Comparison of ENCODE assay signal across 8 cellular contexts in the genomic region with DNA sequence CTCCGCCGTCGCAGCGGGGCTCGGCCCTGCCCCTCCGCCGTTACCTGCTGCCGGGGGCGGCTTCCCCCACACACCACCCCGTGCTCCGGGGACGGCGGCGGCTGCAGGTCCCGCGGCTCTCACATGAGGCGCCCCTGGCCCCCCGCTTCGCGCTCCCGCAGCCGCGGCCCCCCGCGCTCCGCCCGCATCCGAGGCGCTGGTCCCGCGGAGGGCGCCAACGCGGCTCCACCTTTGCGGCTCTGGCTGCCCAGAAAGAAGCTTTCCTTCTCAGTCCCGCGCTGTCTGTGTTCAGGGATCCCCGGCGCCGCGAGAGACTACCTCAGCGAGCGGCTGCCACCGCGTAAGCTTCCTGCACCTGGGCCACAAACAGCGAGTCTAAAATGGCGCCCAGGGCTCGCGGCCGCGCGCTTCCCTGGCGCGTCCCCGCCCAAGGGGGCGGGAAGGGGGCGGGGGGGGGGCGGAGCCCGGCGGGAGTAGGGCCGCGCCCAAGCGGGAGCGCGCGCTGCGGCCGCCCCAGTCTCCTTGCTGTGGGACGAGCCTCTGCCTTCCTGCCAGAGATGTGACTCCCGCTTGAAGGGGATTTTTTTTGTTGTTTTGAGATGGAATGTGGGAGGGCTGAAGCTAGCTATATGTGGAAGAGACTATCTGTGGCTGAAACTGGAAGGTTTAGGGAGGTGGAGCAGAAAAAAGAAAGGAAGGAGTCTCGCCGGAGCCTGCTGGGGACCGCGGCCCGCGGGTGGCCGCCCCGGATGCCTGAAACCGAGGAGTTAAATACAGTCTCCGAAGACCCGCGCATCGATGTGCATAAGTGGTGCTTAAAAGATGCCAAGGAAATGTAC. TPM values are rescaled to one million over a fixed set of nuclear protein-coding genes. Genes with fewer than 3 reads are reported as not detected.
A peak's percentile ranks its signal among the peaks of the same experiment; 100 is the strongest.
DNase-seq lines count a peak whose midpoint lies in the region; ATAC-seq, FAIRE-seq and TF ChIP-seq lines count a peak whose summit lies in the region.

A gene with protein sequence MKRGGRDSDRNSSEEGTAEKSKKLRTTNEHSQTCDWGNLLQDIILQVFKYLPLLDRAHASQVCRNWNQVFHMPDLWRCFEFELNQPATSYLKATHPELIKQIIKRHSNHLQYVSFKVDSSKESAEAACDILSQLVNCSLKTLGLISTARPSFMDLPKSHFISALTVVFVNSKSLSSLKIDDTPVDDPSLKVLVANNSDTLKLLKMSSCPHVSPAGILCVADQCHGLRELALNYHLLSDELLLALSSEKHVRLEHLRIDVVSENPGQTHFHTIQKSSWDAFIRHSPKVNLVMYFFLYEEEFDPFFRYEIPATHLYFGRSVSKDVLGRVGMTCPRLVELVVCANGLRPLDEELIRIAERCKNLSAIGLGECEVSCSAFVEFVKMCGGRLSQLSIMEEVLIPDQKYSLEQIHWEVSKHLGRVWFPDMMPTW (minus strand): TSS at position 377 of the 839 bp plus-strand sequence. CDS start 5,299 bp downstream, outside the sequence.

- H3K27ac ChIP-seq in pancreas (peak within 1 kb of the TSS; percentile 98 to 100 (median 98)), thyroid gland (peak within 1 kb of the TSS; percentile 99 to 100 (median 100))

- 1% methylated on average over 42 to 82 of the region's 83 CpGs for WGBS in pancreas, 2 donors
- 1% methylated on average over 15 to 21 of the region's 83 CpGs for WGBS in thyroid gland, 2 donors

- peak; percentile 61 to 86 for TF ChIP-seq POLR2A in thyroid gland (IDR thresholded peaks at IDR 0.05)

- intact Hi-C loops in Right ventricle myocardium inferior (cut with DNase I) (loop anchor here (1.0 to 5.0 kb wide), 2 partner anchors 35 to 300 kb away; partner anchors contain the start of genes CLN5 and MYCBP2), pancreas (cut with DNase I) (no loop called here), thyroid gland (cut with DNase I) (loop anchor here (5.0 kb wide), 1 partner anchor 35 kb away; the partner anchor contains the start of gene CLN5)

- H3K4me3 ChIP-seq in GM12864 (ENCODE audit: low read depth, low read length): peak within 1 kb of the TSS; percentile 94
- H3K4me3 ChIP-seq in pancreas: peak within 1 kb of the TSS; percentile 77 to 99 (median 86)
- H3K4me3 ChIP-seq in thyroid gland (replicated peaks in 1 of 3): peak within 1 kb of the TSS; percentile 81 to 96 (median 92)

- H3K9me3 ChIP-seq in pancreas (no peaks in the 10 kb centered on the region), thyroid gland (no peaks in the 10 kb centered on the region)

- DNase-seq in GM12864 (ENCODE audit: low read depth) (peak; percentile 40), NCI-H1092 treated with DMSO at 0.1 percent for 48 hours (lab: John Stamatoyannopoulos, UW) (peak; percentile 89), SW 1271 (lab: John Stamatoyannopoulos, UW) (peak; percentile 24 to 80), Right ventricle myocardium inferior (ENCODE audit: missing footprints) (peak; percentile 94), pancreas (peak; percentile 76 to 91 (median 86)), thyroid gland (peak; percentile 83)
- DNase-seq in activated naive CD8-positive, alpha-beta T cell treated with anti-CD3 and anti-CD28 coated beads, Interleukin-2, amount 50 U/mL, for 16 hours (ENCODE audit: low read depth, low spot score): peak; percentile 49

- FAIRE-seq in pancreas (lab: Jason Lieb, UNC): no peak

- ATAC-seq in HG02623 (IDR thresholded peaks at IDR 0.05; ENCODE audit: unreplicated experiment): peak; percentile 55
- ATAC-seq in Right ventricle myocardium inferior: peak; percentile 88
- ATAC-seq in pancreas: peak; percentile 85 to 91 (median 90)

- no peaks in the 10 kb centered on the region for H3K27me3 ChIP-seq in pancreas
- H3K27me3 ChIP-seq in thyroid gland: no peaks in the 10 kb centered on the region

- TF ChIP-seq CTCF in GM12864 (IDR thresholded peaks at IDR 0.05; ENCODE audit: low read depth, low read length, missing control alignments) (no peak), pancreas (IDR thresholded peaks at IDR 0.05) (no peak), thyroid gland (IDR thresholded peaks at IDR 0.05) (peak in 1 of 6 experiments; percentile 5)

- H3K4me1 ChIP-seq in pancreas (peaks cover 7 to 23% (median 18%) of the 10 kb centered on the region in 3 donors), thyroid gland (peaks cover 33 to 38% of the 10 kb centered on the region in 2 donors)

- H3K36me3 ChIP-seq in pancreas: no peaks in the 10 kb centered on the region
- no peaks in the 10 kb centered on the region for H3K36me3 ChIP-seq in thyroid gland

RNA-seq across cellular contexts. Expression of the gene that starts here (rescaled TPM):
- total RNA-seq in Right ventricle myocardium inferior (29.3 TPM), pancreas (10 to 100 TPM; 11.9 to 23.8 (median 14.5) TPM), thyroid gland (100 to 1,000 TPM; 144 to 164 (median 155) TPM)
- polyA plus RNA-seq in pancreas: 10 to 100 TPM in 1 of 2 donors, 1 to 10 TPM in 1; 7.5 to 16.8 TPM

Comparison
In these comparisons a context has a peak if more than half of its experiments do, and no peak if none do; other contexts are left out.
1. Peak in every context shown above with its lines: DNase-seq, ATAC-seq, H3K4me3 ChIP-seq and H3K27ac ChIP-seq.
2. DNase-seq: peak in every context shown above with its lines; median percentile 94 in Right ventricle myocardium inferior; 89 in NCI-H1092 treated with DMSO at 0.1 percent for 48 hours; 86 in pancreas; 83 in thyroid gland; 52 in SW 1271; 49 in activated naive CD8-positive, alpha-beta T cell treated with anti-CD3 and anti-CD28 coated beads, Interleukin-2, amount 50 U/mL, for 16 hours; 40 in GM12864.
3. intact Hi-C loops: an anchor here in Right ventricle myocardium inferior (1.0 to 5.0 kb wide) and thyroid gland (5.0 kb wide); none called in pancreas.